In genomic region chr6:143535189-143535614, GRCh38 we compare ENCODE assay signal across 1 cellular context.
TF ChIP-seq lines count a peak whose summit lies in the region.

No MANE protein-coding gene starts in this region.

TF ChIP-seq in K562, 482 proteins besides CTCF, POLR2A, EP300 and RAD21:
- TF ChIP-seq ZNF316 (IDR thresholded peaks at IDR 0.05) (peak; percentile 81), HOXB6 (CRISPR knock-in tag; IDR thresholded peaks at IDR 0.05; ENCODE audit: borderline replicate concordance) (no peak), CBX1 (IDR thresholded peaks at IDR 0.05; ENCODE audit: low read depth) (no peak), ESRRB (CRISPR knock-in tag; IDR thresholded peaks at IDR 0.05; ENCODE audit: borderline replicate concordance) (no peak), C11orf30 (IDR thresholded peaks at IDR 0.05; ENCODE audit: low read depth) (peak; percentile 56), MAFG (tag; conservative IDR thresholded peaks at IDR 0.05) (peak; percentile 66), SMAD1 (IDR thresholded peaks at IDR 0.05; ENCODE audit: low read depth, low read length, partially characterized antibody) (no peak), BRCA1 (IDR thresholded peaks at IDR 0.05) (no peak), BRCA1 (CRISPR knock-in tag; IDR thresholded peaks at IDR 0.05) (no peak), KLF1 (tag; IDR thresholded peaks at IDR 0.05) (no peak)
- TF ChIP-seq, protein P1, sequence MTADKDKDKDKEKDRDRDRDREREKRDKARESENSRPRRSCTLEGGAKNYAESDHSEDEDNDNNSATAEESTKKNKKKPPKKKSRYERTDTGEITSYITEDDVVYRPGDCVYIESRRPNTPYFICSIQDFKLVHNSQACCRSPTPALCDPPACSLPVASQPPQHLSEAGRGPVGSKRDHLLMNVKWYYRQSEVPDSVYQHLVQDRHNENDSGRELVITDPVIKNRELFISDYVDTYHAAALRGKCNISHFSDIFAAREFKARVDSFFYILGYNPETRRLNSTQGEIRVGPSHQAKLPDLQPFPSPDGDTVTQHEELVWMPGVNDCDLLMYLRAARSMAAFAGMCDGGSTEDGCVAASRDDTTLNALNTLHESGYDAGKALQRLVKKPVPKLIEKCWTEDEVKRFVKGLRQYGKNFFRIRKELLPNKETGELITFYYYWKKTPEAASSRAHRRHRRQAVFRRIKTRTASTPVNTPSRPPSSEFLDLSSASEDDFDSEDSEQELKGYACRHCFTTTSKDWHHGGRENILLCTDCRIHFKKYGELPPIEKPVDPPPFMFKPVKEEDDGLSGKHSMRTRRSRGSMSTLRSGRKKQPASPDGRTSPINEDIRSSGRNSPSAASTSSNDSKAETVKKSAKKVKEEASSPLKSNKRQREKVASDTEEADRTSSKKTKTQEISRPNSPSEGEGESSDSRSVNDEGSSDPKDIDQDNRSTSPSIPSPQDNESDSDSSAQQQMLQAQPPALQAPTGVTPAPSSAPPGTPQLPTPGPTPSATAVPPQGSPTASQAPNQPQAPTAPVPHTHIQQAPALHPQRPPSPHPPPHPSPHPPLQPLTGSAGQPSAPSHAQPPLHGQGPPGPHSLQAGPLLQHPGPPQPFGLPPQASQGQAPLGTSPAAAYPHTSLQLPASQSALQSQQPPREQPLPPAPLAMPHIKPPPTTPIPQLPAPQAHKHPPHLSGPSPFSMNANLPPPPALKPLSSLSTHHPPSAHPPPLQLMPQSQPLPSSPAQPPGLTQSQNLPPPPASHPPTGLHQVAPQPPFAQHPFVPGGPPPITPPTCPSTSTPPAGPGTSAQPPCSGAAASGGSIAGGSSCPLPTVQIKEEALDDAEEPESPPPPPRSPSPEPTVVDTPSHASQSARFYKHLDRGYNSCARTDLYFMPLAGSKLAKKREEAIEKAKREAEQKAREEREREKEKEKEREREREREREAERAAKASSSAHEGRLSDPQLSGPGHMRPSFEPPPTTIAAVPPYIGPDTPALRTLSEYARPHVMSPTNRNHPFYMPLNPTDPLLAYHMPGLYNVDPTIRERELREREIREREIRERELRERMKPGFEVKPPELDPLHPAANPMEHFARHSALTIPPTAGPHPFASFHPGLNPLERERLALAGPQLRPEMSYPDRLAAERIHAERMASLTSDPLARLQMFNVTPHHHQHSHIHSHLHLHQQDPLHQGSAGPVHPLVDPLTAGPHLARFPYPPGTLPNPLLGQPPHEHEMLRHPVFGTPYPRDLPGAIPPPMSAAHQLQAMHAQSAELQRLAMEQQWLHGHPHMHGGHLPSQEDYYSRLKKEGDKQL (CRISPR knock-in tag; IDR thresholded peaks at IDR 0.05; ENCODE audit: borderline replicate concordance), result no peak
- TF ChIP-seq, protein P2, sequence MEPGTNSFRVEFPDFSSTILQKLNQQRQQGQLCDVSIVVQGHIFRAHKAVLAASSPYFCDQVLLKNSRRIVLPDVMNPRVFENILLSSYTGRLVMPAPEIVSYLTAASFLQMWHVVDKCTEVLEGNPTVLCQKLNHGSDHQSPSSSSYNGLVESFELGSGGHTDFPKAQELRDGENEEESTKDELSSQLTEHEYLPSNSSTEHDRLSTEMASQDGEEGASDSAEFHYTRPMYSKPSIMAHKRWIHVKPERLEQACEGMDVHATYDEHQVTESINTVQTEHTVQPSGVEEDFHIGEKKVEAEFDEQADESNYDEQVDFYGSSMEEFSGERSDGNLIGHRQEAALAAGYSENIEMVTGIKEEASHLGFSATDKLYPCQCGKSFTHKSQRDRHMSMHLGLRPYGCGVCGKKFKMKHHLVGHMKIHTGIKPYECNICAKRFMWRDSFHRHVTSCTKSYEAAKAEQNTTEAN (CRISPR knock-in tag; IDR thresholded peaks at IDR 0.05), result no peak
